Comparison of ENCODE assay signal across 1 cellular context in the genomic region with DNA sequence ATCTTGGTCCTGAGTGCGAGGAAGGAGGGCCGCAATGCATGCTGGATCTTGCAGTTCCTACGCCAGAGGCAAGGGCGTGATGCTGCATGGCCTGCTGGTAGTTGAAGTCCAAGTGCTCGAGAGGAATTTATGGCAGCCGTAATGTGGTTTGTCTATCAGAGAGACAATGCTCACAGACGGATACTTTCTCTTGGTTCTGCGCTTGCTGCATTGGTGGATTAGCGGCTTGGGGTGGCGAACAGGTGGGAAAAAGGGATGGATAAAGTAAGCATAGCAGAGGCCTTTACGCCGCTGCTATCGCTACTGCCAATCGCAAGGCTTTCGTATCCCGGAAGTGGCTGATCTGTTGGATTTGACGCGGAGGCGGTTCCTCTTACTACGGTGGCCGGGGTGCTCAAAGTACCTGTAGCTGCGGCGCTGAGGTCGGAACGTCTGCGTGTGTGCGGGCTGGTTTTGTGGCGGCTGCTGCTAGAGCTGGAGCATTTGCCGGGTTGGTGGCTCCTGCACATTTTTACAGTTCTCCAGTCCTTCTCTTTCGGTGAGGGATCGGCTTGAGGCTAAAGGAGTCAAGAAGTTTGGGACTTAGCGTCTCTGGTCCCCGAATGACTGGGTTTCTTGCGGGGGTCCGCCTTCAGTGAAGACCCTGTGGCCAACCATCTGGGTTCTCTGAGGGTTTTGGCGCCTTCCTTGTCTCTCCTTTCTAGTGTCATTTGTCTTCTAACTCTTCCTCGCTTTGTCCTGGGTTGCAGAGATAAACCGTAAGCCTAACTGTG.
TF ChIP-seq lines count a peak whose summit lies in the region.

A gene with protein sequence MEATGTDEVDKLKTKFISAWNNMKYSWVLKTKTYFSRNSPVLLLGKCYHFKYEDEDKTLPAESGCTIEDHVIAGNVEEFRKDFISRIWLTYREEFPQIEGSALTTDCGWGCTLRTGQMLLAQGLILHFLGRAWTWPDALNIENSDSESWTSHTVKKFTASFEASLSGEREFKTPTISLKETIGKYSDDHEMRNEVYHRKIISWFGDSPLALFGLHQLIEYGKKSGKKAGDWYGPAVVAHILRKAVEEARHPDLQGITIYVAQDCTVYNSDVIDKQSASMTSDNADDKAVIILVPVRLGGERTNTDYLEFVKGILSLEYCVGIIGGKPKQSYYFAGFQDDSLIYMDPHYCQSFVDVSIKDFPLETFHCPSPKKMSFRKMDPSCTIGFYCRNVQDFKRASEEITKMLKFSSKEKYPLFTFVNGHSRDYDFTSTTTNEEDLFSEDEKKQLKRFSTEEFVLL (plus strand): TSS at position 397 of the 773 bp plus-strand sequence. CDS start 19,655 bp downstream, outside the sequence.

TF ChIP-seq in GM12878, 131 proteins besides CTCF, POLR2A, EP300 and RAD21 (continued from another document and continues in another):
- TF ChIP-seq, protein P1, sequence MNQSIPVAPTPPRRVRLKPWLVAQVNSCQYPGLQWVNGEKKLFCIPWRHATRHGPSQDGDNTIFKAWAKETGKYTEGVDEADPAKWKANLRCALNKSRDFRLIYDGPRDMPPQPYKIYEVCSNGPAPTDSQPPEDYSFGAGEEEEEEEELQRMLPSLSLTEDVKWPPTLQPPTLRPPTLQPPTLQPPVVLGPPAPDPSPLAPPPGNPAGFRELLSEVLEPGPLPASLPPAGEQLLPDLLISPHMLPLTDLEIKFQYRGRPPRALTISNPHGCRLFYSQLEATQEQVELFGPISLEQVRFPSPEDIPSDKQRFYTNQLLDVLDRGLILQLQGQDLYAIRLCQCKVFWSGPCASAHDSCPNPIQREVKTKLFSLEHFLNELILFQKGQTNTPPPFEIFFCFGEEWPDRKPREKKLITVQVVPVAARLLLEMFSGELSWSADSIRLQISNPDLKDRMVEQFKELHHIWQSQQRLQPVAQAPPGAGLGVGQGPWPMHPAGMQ (IDR thresholded peaks at IDR 0.05; ENCODE audit: borderline replicate concordance), result peak; percentile 64; the same call in 1 of the 2 replicates
- 0 out of 2 replicates have a peak, but pooled peaks have one; percentile 70 for TF ChIP-seq RB1 (IDR thresholded peaks at IDR 0.05; ENCODE audit: borderline replicate concordance)
- TF ChIP-seq, protein P2, sequence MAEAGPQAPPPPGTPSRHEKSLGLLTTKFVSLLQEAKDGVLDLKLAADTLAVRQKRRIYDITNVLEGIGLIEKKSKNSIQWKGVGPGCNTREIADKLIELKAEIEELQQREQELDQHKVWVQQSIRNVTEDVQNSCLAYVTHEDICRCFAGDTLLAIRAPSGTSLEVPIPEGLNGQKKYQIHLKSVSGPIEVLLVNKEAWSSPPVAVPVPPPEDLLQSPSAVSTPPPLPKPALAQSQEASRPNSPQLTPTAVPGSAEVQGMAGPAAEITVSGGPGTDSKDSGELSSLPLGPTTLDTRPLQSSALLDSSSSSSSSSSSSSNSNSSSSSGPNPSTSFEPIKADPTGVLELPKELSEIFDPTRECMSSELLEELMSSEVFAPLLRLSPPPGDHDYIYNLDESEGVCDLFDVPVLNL (IDR thresholded peaks at IDR 0.05; ENCODE audit: low read depth, low read length), result no peak
- TF ChIP-seq TARDBP (IDR thresholded peaks at IDR 0.05; ENCODE audit: borderline replicate concordance), result peak; percentile 59; the same call in 1 of the 2 replicates
- TF ChIP-seq WRNIP1 (IDR thresholded peaks at IDR 0.05; ENCODE audit: borderline replicate concordance, low read depth, low read length), result no peak
- TF ChIP-seq, protein P3, sequence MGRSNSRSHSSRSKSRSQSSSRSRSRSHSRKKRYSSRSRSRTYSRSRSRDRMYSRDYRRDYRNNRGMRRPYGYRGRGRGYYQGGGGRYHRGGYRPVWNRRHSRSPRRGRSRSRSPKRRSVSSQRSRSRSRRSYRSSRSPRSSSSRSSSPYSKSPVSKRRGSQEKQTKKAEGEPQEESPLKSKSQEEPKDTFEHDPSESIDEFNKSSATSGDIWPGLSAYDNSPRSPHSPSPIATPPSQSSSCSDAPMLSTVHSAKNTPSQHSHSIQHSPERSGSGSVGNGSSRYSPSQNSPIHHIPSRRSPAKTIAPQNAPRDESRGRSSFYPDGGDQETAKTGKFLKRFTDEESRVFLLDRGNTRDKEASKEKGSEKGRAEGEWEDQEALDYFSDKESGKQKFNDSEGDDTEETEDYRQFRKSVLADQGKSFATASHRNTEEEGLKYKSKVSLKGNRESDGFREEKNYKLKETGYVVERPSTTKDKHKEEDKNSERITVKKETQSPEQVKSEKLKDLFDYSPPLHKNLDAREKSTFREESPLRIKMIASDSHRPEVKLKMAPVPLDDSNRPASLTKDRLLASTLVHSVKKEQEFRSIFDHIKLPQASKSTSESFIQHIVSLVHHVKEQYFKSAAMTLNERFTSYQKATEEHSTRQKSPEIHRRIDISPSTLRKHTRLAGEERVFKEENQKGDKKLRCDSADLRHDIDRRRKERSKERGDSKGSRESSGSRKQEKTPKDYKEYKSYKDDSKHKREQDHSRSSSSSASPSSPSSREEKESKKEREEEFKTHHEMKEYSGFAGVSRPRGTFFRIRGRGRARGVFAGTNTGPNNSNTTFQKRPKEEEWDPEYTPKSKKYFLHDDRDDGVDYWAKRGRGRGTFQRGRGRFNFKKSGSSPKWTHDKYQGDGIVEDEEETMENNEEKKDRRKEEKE (IDR thresholded peaks at IDR 0.05), result no peak
- TF ChIP-seq, protein P4, sequence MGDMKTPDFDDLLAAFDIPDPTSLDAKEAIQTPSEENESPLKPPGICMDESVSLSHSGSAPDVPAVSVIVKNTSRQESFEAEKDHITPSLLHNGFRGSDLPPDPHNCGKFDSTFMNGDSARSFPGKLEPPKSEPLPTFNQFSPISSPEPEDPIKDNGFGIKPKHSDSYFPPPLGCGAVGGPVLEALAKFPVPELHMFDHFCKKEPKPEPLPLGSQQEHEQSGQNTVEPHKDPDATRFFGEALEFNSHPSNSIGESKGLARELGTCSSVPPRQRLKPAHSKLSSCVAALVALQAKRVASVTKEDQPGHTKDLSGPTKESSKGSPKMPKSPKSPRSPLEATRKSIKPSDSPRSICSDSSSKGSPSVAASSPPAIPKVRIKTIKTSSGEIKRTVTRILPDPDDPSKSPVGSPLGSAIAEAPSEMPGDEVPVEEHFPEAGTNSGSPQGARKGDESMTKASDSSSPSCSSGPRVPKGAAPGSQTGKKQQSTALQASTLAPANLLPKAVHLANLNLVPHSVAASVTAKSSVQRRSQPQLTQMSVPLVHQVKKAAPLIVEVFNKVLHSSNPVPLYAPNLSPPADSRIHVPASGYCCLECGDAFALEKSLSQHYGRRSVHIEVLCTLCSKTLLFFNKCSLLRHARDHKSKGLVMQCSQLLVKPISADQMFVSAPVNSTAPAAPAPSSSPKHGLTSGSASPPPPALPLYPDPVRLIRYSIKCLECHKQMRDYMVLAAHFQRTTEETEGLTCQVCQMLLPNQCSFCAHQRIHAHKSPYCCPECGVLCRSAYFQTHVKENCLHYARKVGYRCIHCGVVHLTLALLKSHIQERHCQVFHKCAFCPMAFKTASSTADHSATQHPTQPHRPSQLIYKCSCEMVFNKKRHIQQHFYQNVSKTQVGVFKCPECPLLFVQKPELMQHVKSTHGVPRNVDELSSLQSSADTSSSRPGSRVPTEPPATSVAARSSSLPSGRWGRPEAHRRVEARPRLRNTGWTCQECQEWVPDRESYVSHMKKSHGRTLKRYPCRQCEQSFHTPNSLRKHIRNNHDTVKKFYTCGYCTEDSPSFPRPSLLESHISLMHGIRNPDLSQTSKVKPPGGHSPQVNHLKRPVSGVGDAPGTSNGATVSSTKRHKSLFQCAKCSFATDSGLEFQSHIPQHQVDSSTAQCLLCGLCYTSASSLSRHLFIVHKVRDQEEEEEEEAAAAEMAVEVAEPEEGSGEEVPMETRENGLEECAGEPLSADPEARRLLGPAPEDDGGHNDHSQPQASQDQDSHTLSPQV (IDR thresholded peaks at IDR 0.05), result no peak
- no peak for TF ChIP-seq RBBP5 (conservative IDR thresholded peaks at IDR 0.05)
- peak; percentile 77 for TF ChIP-seq RUNX3 (IDR thresholded peaks at IDR 0.05; ENCODE audit: low read length)
- TF ChIP-seq ATF7 (IDR thresholded peaks at IDR 0.05; ENCODE audit: low read depth), result peak; percentile 59; the same call in 1 of the 2 replicates
- no peak for TF ChIP-seq SMARCA5 (IDR thresholded peaks at IDR 0.05)
- no peak for TF ChIP-seq SRF (IDR thresholded peaks at IDR 0.05; ENCODE audit: low read depth in 2 of 2, low read length in 2 of 2)
- peak; percentile 94 for TF ChIP-seq STAT1 (conservative IDR thresholded peaks at IDR 0.05)
- peak; percentile 61; the same call in 1 of the 2 replicates for TF ChIP-seq PML (IDR thresholded peaks at IDR 0.05; ENCODE audit: low read length)
- no peak for TF ChIP-seq DPF2 (IDR thresholded peaks at IDR 0.05)
- TF ChIP-seq NR2C2 (IDR thresholded peaks at IDR 0.05; ENCODE audit: borderline replicate concordance, control insufficient read depth, insufficient read length, low read depth), result no peak
- TF ChIP-seq STAT3 (IDR thresholded peaks at IDR 0.05; ENCODE audit: low read depth, low read length), result no peak
- 0 out of 2 replicates have a peak, but pooled peaks have one; percentile 13 for TF ChIP-seq NR2F1 (conservative IDR thresholded peaks at IDR 0.05)
- peak; percentile 93 for TF ChIP-seq SIX5 (IDR thresholded peaks at IDR 0.05; ENCODE audit: low read depth, low read length, severe bottlenecking)
- no peak; a peak in 1 of 4 replicates for TF ChIP-seq BHLHE40 (IDR thresholded peaks at IDR 0.05; ENCODE audit: borderline replicate concordance in 1 of 2, low read depth in 2 of 2, low read length in 1 of 2)
- TF ChIP-seq YBX1 (IDR thresholded peaks at IDR 0.05), result no peak
- TF ChIP-seq IKZF1 (conservative IDR thresholded peaks at IDR 0.05), result peak; percentile 99
- no peak for TF ChIP-seq CBX3 (IDR thresholded peaks at IDR 0.05; ENCODE audit: borderline replicate concordance, low read depth)
- no peak for TF ChIP-seq ZNF384 (IDR thresholded peaks at IDR 0.05; ENCODE audit: borderline replicate concordance, low read depth, low read length)
- TF ChIP-seq POU2F2 (IDR thresholded peaks at IDR 0.05; ENCODE audit: borderline replicate concordance, low read depth, low read length), result no peak; the same call in 2 of the 3 replicates
- peak; percentile 95 for TF ChIP-seq CREM (IDR thresholded peaks at IDR 0.05; ENCODE audit: low read depth)
- no peak for TF ChIP-seq ZNF274 (IDR thresholded peaks at IDR 0.05; ENCODE audit: insufficient read depth, insufficient read length)
- TF ChIP-seq, protein P5, sequence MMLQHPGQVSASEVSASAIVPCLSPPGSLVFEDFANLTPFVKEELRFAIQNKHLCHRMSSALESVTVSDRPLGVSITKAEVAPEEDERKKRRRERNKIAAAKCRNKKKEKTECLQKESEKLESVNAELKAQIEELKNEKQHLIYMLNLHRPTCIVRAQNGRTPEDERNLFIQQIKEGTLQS (IDR thresholded peaks at IDR 0.05; ENCODE audit: borderline replicate concordance, extremely low read depth, low read depth, low read length), result no peak
- peak; percentile 94 for TF ChIP-seq YY1 (IDR thresholded peaks at IDR 0.05; ENCODE audit: low read depth, low read length)
- no peak for TF ChIP-seq TCF7 (IDR thresholded peaks at IDR 0.05; ENCODE audit: borderline replicate concordance)
- no peak for TF ChIP-seq SUZ12 (IDR thresholded peaks at IDR 0.05; ENCODE audit: unreplicated experiment)
- TF ChIP-seq MTA3 (IDR thresholded peaks at IDR 0.05; ENCODE audit: borderline replicate concordance, low read length), result no peak; the same call in 1 of the 2 replicates
- peak; percentile 25; the same call in 1 of the 2 replicates for TF ChIP-seq IRF4 (IDR thresholded peaks at IDR 0.05; ENCODE audit: low read depth, low read length)
- TF ChIP-seq, protein P6, sequence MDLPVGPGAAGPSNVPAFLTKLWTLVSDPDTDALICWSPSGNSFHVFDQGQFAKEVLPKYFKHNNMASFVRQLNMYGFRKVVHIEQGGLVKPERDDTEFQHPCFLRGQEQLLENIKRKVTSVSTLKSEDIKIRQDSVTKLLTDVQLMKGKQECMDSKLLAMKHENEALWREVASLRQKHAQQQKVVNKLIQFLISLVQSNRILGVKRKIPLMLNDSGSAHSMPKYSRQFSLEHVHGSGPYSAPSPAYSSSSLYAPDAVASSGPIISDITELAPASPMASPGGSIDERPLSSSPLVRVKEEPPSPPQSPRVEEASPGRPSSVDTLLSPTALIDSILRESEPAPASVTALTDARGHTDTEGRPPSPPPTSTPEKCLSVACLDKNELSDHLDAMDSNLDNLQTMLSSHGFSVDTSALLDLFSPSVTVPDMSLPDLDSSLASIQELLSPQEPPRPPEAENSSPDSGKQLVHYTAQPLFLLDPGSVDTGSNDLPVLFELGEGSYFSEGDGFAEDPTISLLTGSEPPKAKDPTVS (IDR thresholded peaks at IDR 0.05; ENCODE audit: low read depth, low read length), result 0 out of 2 replicates have a peak, but pooled peaks have one; percentile 23
- TF ChIP-seq, protein P7, sequence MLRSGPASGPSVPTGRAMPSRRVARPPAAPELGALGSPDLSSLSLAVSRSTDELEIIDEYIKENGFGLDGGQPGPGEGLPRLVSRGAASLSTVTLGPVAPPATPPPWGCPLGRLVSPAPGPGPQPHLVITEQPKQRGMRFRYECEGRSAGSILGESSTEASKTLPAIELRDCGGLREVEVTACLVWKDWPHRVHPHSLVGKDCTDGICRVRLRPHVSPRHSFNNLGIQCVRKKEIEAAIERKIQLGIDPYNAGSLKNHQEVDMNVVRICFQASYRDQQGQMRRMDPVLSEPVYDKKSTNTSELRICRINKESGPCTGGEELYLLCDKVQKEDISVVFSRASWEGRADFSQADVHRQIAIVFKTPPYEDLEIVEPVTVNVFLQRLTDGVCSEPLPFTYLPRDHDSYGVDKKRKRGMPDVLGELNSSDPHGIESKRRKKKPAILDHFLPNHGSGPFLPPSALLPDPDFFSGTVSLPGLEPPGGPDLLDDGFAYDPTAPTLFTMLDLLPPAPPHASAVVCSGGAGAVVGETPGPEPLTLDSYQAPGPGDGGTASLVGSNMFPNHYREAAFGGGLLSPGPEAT (IDR thresholded peaks at IDR 0.05; ENCODE audit: low read depth), result peak; percentile 81; the same call in 1 of the 2 replicates
- no peak for TF ChIP-seq MEF2A (IDR thresholded peaks at IDR 0.05; ENCODE audit: insufficient read depth, low read depth, low read length)
